Comparison of ENCODE assay signal across 6 cellular contexts in the genomic region with DNA sequence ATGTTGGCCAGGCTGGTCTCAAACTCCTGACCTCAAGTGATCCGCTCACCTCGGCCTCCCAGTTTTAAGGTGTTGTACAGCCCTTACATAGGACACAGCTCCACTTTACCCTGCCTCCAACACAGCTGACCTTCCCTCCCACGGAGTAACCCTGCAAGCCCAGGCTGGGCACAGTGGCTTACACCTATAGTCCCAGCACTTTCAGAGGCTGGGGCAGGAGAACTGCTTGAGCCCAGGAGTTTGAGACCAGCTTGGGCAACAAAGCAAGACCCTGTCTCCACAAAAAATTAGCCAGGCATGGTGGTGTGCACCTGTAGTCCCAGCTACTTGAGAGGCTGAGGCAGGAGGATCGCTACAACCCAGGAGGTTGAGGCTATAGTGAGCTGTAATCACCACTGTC. TPM values are rescaled to one million over a fixed set of nuclear protein-coding genes. Genes with fewer than 3 reads are reported as not detected.
DNase-seq lines count a peak whose midpoint lies in the region; ATAC-seq and TF ChIP-seq lines count a peak whose summit lies in the region.
"Not testable (repeated sequence)": the region's sequence is repeated elsewhere in the genome, so short reads cannot be mapped to it uniquely, and the experiment has no call there.

No MANE protein-coding gene starts in this region.

- H3K27ac Mint-ChIP-seq in Caco-2 (ENCODE audit: unreplicated experiment) = peak overlapping the region; percentile 84
- peak overlapping the region; percentile 68 for H3K27ac Mint-ChIP-seq in activated CD4-positive, alpha-beta memory T cell treated with anti-CD3 and anti-CD28 coated beads, Interleukin-2, amount 10 ng/mL, durations not matched to agents 7 days and 5 days
- H3K27ac Mint-ChIP-seq in activated naive CD8-positive, alpha-beta T cell treated with anti-CD3 and anti-CD28 coated beads for 36 hours = peak overlapping the region; percentile 69
- peak overlapping the region; percentile 76 for H3K27ac Mint-ChIP-seq in endodermal cell
- peak overlapping the region; percentile 82 to 100 (median 98) for H3K27ac Mint-ChIP-seq in nephron

- H3K9ac ChIP-seq in endodermal cell (ENCODE audit: extremely low read depth, low read length, poor library complexity, severe bottlenecking) = not testable (repeated sequence)

- H3K36me3 Mint-ChIP-seq in Caco-2 (ENCODE audit: insufficient read depth, unreplicated experiment) = peaks cover 36% of the 10 kb centered on the region
- peaks cover 35% of the 10 kb centered on the region for H3K36me3 Mint-ChIP-seq in activated CD4-positive, alpha-beta memory T cell treated with anti-CD3 and anti-CD28 coated beads, Interleukin-2, amount 10 ng/mL, durations not matched to agents 7 days and 5 days (ENCODE audit: low read depth)
- H3K36me3 Mint-ChIP-seq in activated naive CD8-positive, alpha-beta T cell treated with anti-CD3 and anti-CD28 coated beads for 36 hours = peaks cover 29% of the 10 kb centered on the region
- not testable (repeated sequence) for H3K36me3 Mint-ChIP-seq in endodermal cell (ENCODE audit: low read depth); nephron (ENCODE audit: low read depth)

- CTCF ChIA-PET in Caco-2 (lab: Charles Lee) = not testable (repeated sequence)
- CTCF ChIA-PET in activated CD4-positive, alpha-beta memory T cell treated with anti-CD3 and anti-CD28 coated beads, Interleukin-2, amount 10 ng/mL, durations not matched to agents 7 days and 5 days (lab: Charles Lee) = interaction anchor here (0.8 to 2.2 kb wide), 4 partner anchors 13 to 65 kb away, joined by 3 to 12 read pairs (median 6); no protein-coding TSS in a partner anchor

- H3K36me3 ChIP-seq in Caco-2 (ENCODE audit: control insufficient read depth, insufficient read depth, low read length); endodermal cell (ENCODE audit: control insufficient read depth, insufficient read depth, low read length); upper lobe of right lung: not testable (repeated sequence)

- H3K4me1 Mint-ChIP-seq in Caco-2 (ENCODE audit: low read depth, unreplicated experiment) = peaks cover 17% of the 10 kb centered on the region
- H3K4me1 Mint-ChIP-seq in activated CD4-positive, alpha-beta memory T cell treated with anti-CD3 and anti-CD28 coated beads, Interleukin-2, amount 10 ng/mL, durations not matched to agents 7 days and 5 days = peaks cover 73% of the 10 kb centered on the region
- peaks cover 58% of the 10 kb centered on the region for H3K4me1 Mint-ChIP-seq in activated naive CD8-positive, alpha-beta T cell treated with anti-CD3 and anti-CD28 coated beads for 36 hours
- peaks cover 45% of the 10 kb centered on the region for H3K4me1 Mint-ChIP-seq in endodermal cell
- peaks cover 31% of the 10 kb centered on the region for H3K4me1 Mint-ChIP-seq in nephron

- not testable (repeated sequence) for BruUV-seq in Caco-2 (replicated peaks; lab: Mats Ljungman, UMichigan)

- not testable (repeated sequence) for H3K4me3 ChIP-seq in Caco-2 (ENCODE audit: low read depth, low read length); endodermal cell (ENCODE audit: low read length); upper lobe of right lung

- POLR2A ChIA-PET in Caco-2 (lab: Charles Lee) = not testable (repeated sequence)
- POLR2A ChIA-PET in activated CD4-positive, alpha-beta memory T cell treated with anti-CD3 and anti-CD28 coated beads, Interleukin-2, amount 10 ng/mL, durations not matched to agents 7 days and 5 days (lab: Charles Lee) = interaction anchor here (1.2 to 27.5 kb wide), 4 partner anchors 11 to 64 kb away, joined by 3 to 1001 read pairs (median 4); partner anchors contain the start of genes PPM1M and TWF2

- 92 to 97% methylated on average over 3 to 4 of the region's 4 CpGs for WGBS in endodermal cell (ENCODE audit: insufficient coverage in 1 of 2, insufficient read length in 1 of 2), 2 experiments

- not testable (repeated sequence) for H3K4me3 Mint-ChIP-seq in Caco-2 (ENCODE audit: unreplicated experiment); activated CD4-positive, alpha-beta memory T cell treated with anti-CD3 and anti-CD28 coated beads, Interleukin-2, amount 10 ng/mL, durations not matched to agents 7 days and 5 days; activated naive CD8-positive, alpha-beta T cell treated with anti-CD3 and anti-CD28 coated beads for 36 hours; endodermal cell; nephron

- not testable (repeated sequence) for DNase-seq in Caco-2; activated CD4-positive, alpha-beta memory T cell treated with anti-CD3 and anti-CD28 coated beads, Interleukin-2, amount 10 ng/mL, durations not matched to agents 7 days and 5 days; activated naive CD8-positive, alpha-beta T cell treated with anti-CD3 and anti-CD28 coated beads for 36 hours
- DNase-seq in endodermal cell = peak; percentile 39
- DNase-seq in upper lobe of right lung = peak; percentile 33

- TF ChIP-seq CTCF in Caco-2 (IDR thresholded peaks at IDR 0.05; ENCODE audit: insufficient read depth in 1 of 2, low read depth in 1 of 2, low read length in 1 of 2, severe bottlenecking in 1 of 2, unreplicated experiment in 1 of 2); endodermal cell (conservative IDR thresholded peaks at IDR 0.05); nephron (IDR thresholded peaks at IDR 0.05; ENCODE audit: unreplicated experiment in 3 of 3); upper lobe of right lung (IDR thresholded peaks at IDR 0.05): not testable (repeated sequence)

- H3K27me3 Mint-ChIP-seq in Caco-2 (ENCODE audit: insufficient read depth, unreplicated experiment); activated CD4-positive, alpha-beta memory T cell treated with anti-CD3 and anti-CD28 coated beads, Interleukin-2, amount 10 ng/mL, durations not matched to agents 7 days and 5 days; activated naive CD8-positive, alpha-beta T cell treated with anti-CD3 and anti-CD28 coated beads for 36 hours; endodermal cell (ENCODE audit: insufficient read depth); nephron (ENCODE audit: low read depth): not testable (repeated sequence)

- intact Hi-C loops in Caco-2 (cut with micrococcal nuclease; ENCODE audit: unreplicated experiment); upper lobe of right lung (cut with DNase I): not testable (repeated sequence)

- H3K4me1 ChIP-seq in Caco-2 (peaks cover 76% of the 10 kb centered on the region), endodermal cell (ENCODE audit: control insufficient read depth, insufficient read depth, low read length) (peaks cover 18% of the 10 kb centered on the region), upper lobe of right lung (peaks cover 24% of the 10 kb centered on the region)

- not testable (repeated sequence) for H3K9me3 ChIP-seq in Caco-2; endodermal cell (ENCODE audit: control insufficient read depth, low read length); upper lobe of right lung

- not testable (repeated sequence) for H3K9me3 Mint-ChIP-seq in Caco-2 (ENCODE audit: unreplicated experiment); activated CD4-positive, alpha-beta memory T cell treated with anti-CD3 and anti-CD28 coated beads, Interleukin-2, amount 10 ng/mL, durations not matched to agents 7 days and 5 days; activated naive CD8-positive, alpha-beta T cell treated with anti-CD3 and anti-CD28 coated beads for 36 hours; endodermal cell; nephron

- H3K27ac ChIP-seq in endodermal cell (ENCODE audit: low read depth, low read length); upper lobe of right lung: not testable (repeated sequence)

- ATAC-seq in upper lobe of right lung = not testable (repeated sequence)

- not testable (repeated sequence) for H3K27me3 ChIP-seq in Caco-2 (replicated peaks; ENCODE audit: control insufficient read depth, insufficient read depth, low read length); endodermal cell (ENCODE audit: control insufficient read depth, insufficient read depth, low read length, poor library complexity, severe bottlenecking); upper lobe of right lung

RNA-seq across cellular contexts. Expression of gene GLYCTK, which starts 3.6 kb away (rescaled TPM):
- total RNA-seq in Caco-2 (2022) = 128 and 146 TPM in 2 replicates
- 10 to 100 TPM; 33.2 to 35.3 TPM for total RNA-seq in activated CD4-positive, alpha-beta memory T cell treated with anti-CD3 and anti-CD28 coated beads, Interleukin-2, amount 10 ng/mL, durations not matched to agents 7 days and 5 days
- total RNA-seq in activated naive CD8-positive, alpha-beta T cell treated with anti-CD3 and anti-CD28 coated beads for 36 hours = 10 to 100 TPM; 16.1 to 17.2 TPM
- total RNA-seq in endodermal cell = 10 to 100 TPM; 21.7 to 28.4 TPM
- 5.8 TPM for polyA plus RNA-seq in endodermal cell (2013, experiment 1 of 2)
- polyA plus RNA-seq in endodermal cell (2013, experiment 2 of 2) = 7.1 TPM
- total RNA-seq in upper lobe of right lung = 11.5 TPM

RNA-seq across cellular contexts. Expression of gene WDR82, which starts 5.6 kb away (rescaled TPM):
- total RNA-seq in Caco-2 (2022) (67.1 and 68.7 TPM in 2 replicates), endodermal cell (10 to 100 TPM; 78.4 to 84.2 TPM), upper lobe of right lung (61.9 TPM)
- total RNA-seq in activated CD4-positive, alpha-beta memory T cell treated with anti-CD3 and anti-CD28 coated beads, Interleukin-2, amount 10 ng/mL, durations not matched to agents 7 days and 5 days = 100 to 1,000 TPM; 131 TPM
- total RNA-seq in activated naive CD8-positive, alpha-beta T cell treated with anti-CD3 and anti-CD28 coated beads for 36 hours = 100 to 1,000 TPM; 121 to 123 TPM
- 95.1 TPM for polyA plus RNA-seq in endodermal cell (2013, experiment 1 of 2)
- 88.3 TPM for polyA plus RNA-seq in endodermal cell (2013, experiment 2 of 2)

RNA-seq across cellular contexts. Expression of gene DNAH1, which starts 32.1 kb away (rescaled TPM):
- total RNA-seq in Caco-2 (2022) = 2.9 and 4.1 TPM in 2 replicates
- total RNA-seq in activated CD4-positive, alpha-beta memory T cell treated with anti-CD3 and anti-CD28 coated beads, Interleukin-2, amount 10 ng/mL, durations not matched to agents 7 days and 5 days = 10 to 100 TPM; 20.7 to 21.8 TPM
- 1 to 10 TPM; 2.6 to 3.7 TPM for total RNA-seq in activated naive CD8-positive, alpha-beta T cell treated with anti-CD3 and anti-CD28 coated beads for 36 hours
- 1 to 10 TPM; 4.9 to 5.5 TPM for total RNA-seq in endodermal cell
- polyA plus RNA-seq in endodermal cell (2013, experiment 1 of 2) = 2.8 TPM
- polyA plus RNA-seq in endodermal cell (2013, experiment 2 of 2) = 3.1 TPM
- total RNA-seq in upper lobe of right lung = 11.2 TPM

RNA-seq across cellular contexts. Expression of gene PPM1M, which starts 38.5 kb away (rescaled TPM):
- total RNA-seq in Caco-2 (2022) (6.7 and 8.3 TPM in 2 replicates), endodermal cell (1 to 10 TPM; 6.7 to 6.8 TPM), upper lobe of right lung (44.0 TPM)
- 100 to 1,000 TPM; 123 to 124 TPM for total RNA-seq in activated CD4-positive, alpha-beta memory T cell treated with anti-CD3 and anti-CD28 coated beads, Interleukin-2, amount 10 ng/mL, durations not matched to agents 7 days and 5 days
- 10 to 100 TPM; 69.7 to 74.9 TPM for total RNA-seq in activated naive CD8-positive, alpha-beta T cell treated with anti-CD3 and anti-CD28 coated beads for 36 hours
- polyA plus RNA-seq in endodermal cell (2013, experiment 1 of 2) = 4.8 TPM
- polyA plus RNA-seq in endodermal cell (2013, experiment 2 of 2) = 3.8 TPM

RNA-seq across cellular contexts. Expression of gene TWF2, which starts 45.1 kb away (rescaled TPM):
- total RNA-seq in Caco-2 (2022) (29.9 and 30.5 TPM in 2 replicates), endodermal cell (10 to 100 TPM; 40.7 to 41.9 TPM), upper lobe of right lung (50.4 TPM)
- 100 to 1,000 TPM; 118 to 119 TPM for total RNA-seq in activated CD4-positive, alpha-beta memory T cell treated with anti-CD3 and anti-CD28 coated beads, Interleukin-2, amount 10 ng/mL, durations not matched to agents 7 days and 5 days
- 100 to 1,000 TPM; 127 to 134 TPM for total RNA-seq in activated naive CD8-positive, alpha-beta T cell treated with anti-CD3 and anti-CD28 coated beads for 36 hours
- 32.6 TPM for polyA plus RNA-seq in endodermal cell (2013, experiment 1 of 2)
- polyA plus RNA-seq in endodermal cell (2013, experiment 2 of 2) = 27.3 TPM
